ENCODE assay signal across 22 cellular contexts in the genomic region with DNA sequence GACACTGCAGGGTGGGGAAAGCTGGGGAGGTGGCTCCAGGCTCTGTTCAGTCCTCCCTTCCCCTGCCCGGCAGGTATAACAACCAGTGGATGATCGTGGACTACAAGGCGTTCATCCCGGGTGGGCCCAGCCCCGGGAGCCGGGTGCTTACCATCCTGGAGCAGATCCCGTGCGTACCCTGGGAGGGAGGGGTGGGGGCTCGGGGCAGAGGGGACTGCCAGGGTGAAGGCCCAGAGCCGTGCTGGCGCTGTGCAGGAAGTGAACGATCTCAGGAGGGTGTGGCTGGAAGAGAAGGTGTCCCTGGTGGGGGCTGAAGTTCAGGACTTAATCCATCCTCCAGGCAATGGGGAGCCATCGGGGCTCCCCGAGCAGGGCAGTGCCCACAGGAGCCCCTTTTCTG.
"Had no signal": no experiment of that assay in that cellular context is flagged by ENCODE, and none has a peak within 500 bp of the region (broad histone marks: within the 10 kb centered on the region; RNA-seq: fewer than 3 reads in every experiment).

No MANE protein-coding gene starts in this region.

- ATAC-seq: left cardiac atrium; left lobe of liver; left ventricle myocardium superior; mucosa of descending colon; naive thymus-derived CD4-positive, alpha-beta T cell; pancreas; right cardiac atrium; sciatic nerve; upper lobe of right lung had no signal

- H3K4me3 Mint-ChIP-seq: memory B cell; naive thymus-derived CD4-positive, alpha-beta T cell; natural killer cell treated with Interleukin-12 subunit alpha and Interleukin-12 subunit beta and Interleukin-15 and Interleukin-18, amount 100 ng/mL, for 72 hours; neural crest cell had no signal

- H3K27ac Mint-ChIP-seq: memory B cell; natural killer cell treated with Interleukin-12 subunit alpha and Interleukin-12 subunit beta and Interleukin-15 and Interleukin-18, amount 100 ng/mL, for 72 hours had no signal

- H3K4me1 Mint-ChIP-seq: memory B cell had no signal

- H3K36me3 Mint-ChIP-seq: natural killer cell treated with Interleukin-12 subunit alpha and Interleukin-12 subunit beta and Interleukin-15 and Interleukin-18, amount 100 ng/mL, for 72 hours had no signal

- H3K9me3 Mint-ChIP-seq: memory B cell; naive thymus-derived CD4-positive, alpha-beta T cell; natural killer cell treated with Interleukin-12 subunit alpha and Interleukin-12 subunit beta and Interleukin-15 and Interleukin-18, amount 100 ng/mL, for 72 hours; neural crest cell had no signal

- DNase-seq: heart left ventricle; islet precursor cell; left cardiac atrium; left ventricle myocardium superior; mucosa of descending colon; naive thymus-derived CD4-positive, alpha-beta T cell; pancreas; retina; right cardiac atrium; stimulated activated CD4-positive, alpha-beta T cell treated with anti-CD3 and anti-CD28 coated beads, Interleukin-12 subunit alpha, Interleukin-12 subunit beta, amount 100 ng/mL, for 4 hours; stimulated activated CD4-positive, alpha-beta T cell treated with anti-CD3 and anti-CD28 coated beads, Interleukin-15, amount 100 ng/mL, for 24 hours; stimulated activated CD4-positive, alpha-beta T cell treated with anti-CD3 and anti-CD28 coated beads, Interleukin-2, amount 100 ng/mL, for 24 hours; stimulated activated CD4-positive, alpha-beta T cell treated with anti-CD3 and anti-CD28 coated beads, Interleukin-4, amount 100 ng/mL, for 1 hour; stimulated activated naive CD4-positive, alpha-beta T cell treated with Interleukin-2 at 50 U/mL for 16 hours; tibial artery; trophoblast cell; upper lobe of right lung had no signal
